Comparison of ENCODE assay signal across 15 cellular contexts in genomic region chr5:180367300-180367699, GRCh38.
"Had no signal": no experiment of that assay in that cellular context is flagged by ENCODE, and none has a peak within 500 bp of the region (broad histone marks: within the 10 kb centered on the region; RNA-seq: fewer than 3 reads in every experiment).

No MANE protein-coding gene starts in this region.

- H3K36me3 ChIP-seq: brain microvascular endothelial cell, heart left ventricle, lower lobe of right lung, neutrophil, tibial artery had no signal

- H3K4me3 ChIP-seq: heart left ventricle, lower lobe of right lung, tibial artery had no signal

- H3K27me3 ChIP-seq: brain microvascular endothelial cell had no signal

- DNase-seq: activated CD4-positive, alpha-beta T cell treated with anti-CD3 and anti-CD28 coated beads, Interleukin-2, amount 50 U/mL, for 48 hours; activated gamma-delta T cell treated with Interleukin-2 at 50 U/mL for 16 hours; activated T-cell treated with anti-CD3 and anti-CD28 coated beads, Interleukin-2, amount 50 U/mL, for 4 hours; brain microvascular endothelial cell; heart left ventricle; left cardiac atrium; lower lobe of right lung; stimulated activated CD4-positive, alpha-beta T cell treated with anti-CD3 and anti-CD28 coated beads, Interleukin-2, amount 100 ng/mL, for 48 hours; stimulated activated naive B cell treated with anti-CD40 and anti-IgM and Interleukin-4, amounts not matched to agents 10 μg/mL and 1 μg/mL and 100 μg/mL, for 72 hours; SW 1271; tibial artery had no signal

- H3K4me1 ChIP-seq: lower lobe of right lung had no signal

- FAIRE-seq: frontal cortex, urothelium cell line had no signal

- ATAC-seq: activated CD4-positive, CD25-positive, alpha-beta regulatory T cell treated with anti-CD3 and anti-CD28 coated beads, Interleukin-2, amount 50 U/mL, for 24 hours; heart left ventricle; left cardiac atrium; lower lobe of right lung; stimulated activated naive B cell treated with anti-CD40 and anti-IgM and Interleukin-4, amounts not matched to agents 10 μg/mL and 1 μg/mL and 100 μg/mL, for 72 hours had no signal

- H3K27ac ChIP-seq: brain microvascular endothelial cell, heart left ventricle, lower lobe of right lung, neutrophil had no signal

- H3K9me3 ChIP-seq: heart left ventricle, lower lobe of right lung, neutrophil, tibial artery had no signal
